Comparison of ENCODE assay signal across 19 cellular contexts in genomic region chr18:22179631-22180030, GRCh38. TPM values are rescaled to one million over a fixed set of nuclear protein-coding genes. Genes with fewer than 3 reads are reported as not detected.
DNase-seq lines count a peak whose midpoint lies in the region; ATAC-seq, FAIRE-seq and TF ChIP-seq lines count a peak whose summit lies in the region.
"Had no signal": no experiment of that assay in that cellular context is flagged by ENCODE, and none has a peak within 500 bp of the region (broad histone marks: within the 10 kb centered on the region; RNA-seq: fewer than 3 reads in every experiment).

No MANE protein-coding gene starts in this region.

- ATAC-seq in Right ventricle myocardium inferior (no peak), HG03571 (IDR thresholded peaks at IDR 0.05; ENCODE audit: unreplicated experiment) (no peak)
- ATAC-seq: A549, GM12878 had no signal

- H3K9me1 ChIP-seq in endothelial cell of umbilical vein (replicated peaks; ENCODE audit: control insufficient read depth, extremely low read depth, insufficient read depth, low read length): no peaks in the 10 kb centered on the region

- CTCF ChIA-PET in endothelial cell of umbilical vein (lab: Charles Lee) (interaction anchor here (0.6 to 2.4 kb wide), 3 partner anchors 9 to 383 kb away, joined by 3 to 9 read pairs (median 6); no protein-coding TSS in a partner anchor), RWPE1 (lab: Yijun Ruan, JAX) (no interaction called here)

- H3K27ac ChIP-seq in right atrium auricular region (peak overlapping the region; percentile 99 to 100), endothelial cell of umbilical vein (ENCODE audit: insufficient read depth, low read depth, low read length) (peak overlapping the region; percentile 26), osteoblast (ENCODE audit: low read depth, low read length) (peak overlapping the region; percentile 1), RWPE1 (no peak overlapping the region)
- H3K27ac ChIP-seq: A549; BLaER1 treated with 17β-estradiol and CSF1 and Interleukin-3, amounts not matched to agents 10 nM and 100 nM had no signal

- POLR2A ChIA-PET in endothelial cell of umbilical vein (lab: Charles Lee): no interaction called here
- POLR2A ChIA-PET in RWPE1 (lab: Yijun Ruan, JAX; ENCODE audit: low non-redundant PET): no interaction called here

- no peak for FAIRE-seq in endothelial cell of umbilical vein (lab: Jason Lieb, UNC)
- FAIRE-seq: A549, GM12878 had no signal

- H3K4me2 ChIP-seq in endothelial cell of umbilical vein (ENCODE audit: insufficient read depth, low read length) (peak overlapping the region; percentile 98), osteoblast (ENCODE audit: insufficient read depth, low read length) (no peak overlapping the region)
- H3K4me2 ChIP-seq: A549; BLaER1 treated with 17β-estradiol and CSF1 and Interleukin-3, amounts not matched to agents 10 nM and 100 nM had no signal

- H2AFZ ChIP-seq in endothelial cell of umbilical vein (ENCODE audit: low read depth, low read length) (no peak overlapping the region), osteoblast (ENCODE audit: low read length) (no peak overlapping the region)

- dilution Hi-C loops in endothelial cell of umbilical vein (cut with MboI; ENCODE audit: extremely low pct_ligation_motif_present, low sequenced_read_pairs): loop anchor here (10.0 to 25.0 kb wide), 2 partner anchors 258 to 385 kb away; no protein-coding TSS in a partner anchor

- peak overlapping the region; percentile 6 for H3K9ac ChIP-seq in endothelial cell of umbilical vein (replicated peaks; ENCODE audit: extremely low read depth, insufficient read depth, low read length)
- H3K9ac ChIP-seq: BLaER1 treated with 17β-estradiol and CSF1 and Interleukin-3, amounts not matched to agents 10 nM and 100 nM had no signal

- H3K36me3 ChIP-seq in right atrium auricular region: peaks cover 73% of the 10 kb centered on the region
- H3K36me3 ChIP-seq in endothelial cell of umbilical vein (ENCODE audit: control insufficient read depth in 2 of 2, extremely low read depth in 1 of 2, insufficient read depth in 2 of 2, low read length in 2 of 2): peaks cover 0 to 12% of the 10 kb centered on the region in 2 experiments
- H3K36me3 ChIP-seq in osteoblast (ENCODE audit: insufficient read depth, low read length): peaks cover 58% of the 10 kb centered on the region
- H3K36me3 ChIP-seq: HAP-1 had no signal

- no peaks in the 10 kb centered on the region for H3K9me3 ChIP-seq in right atrium auricular region
- H3K9me3 ChIP-seq in endothelial cell of umbilical vein (replicated peaks; ENCODE audit: control insufficient read depth, insufficient read depth, low read length): no peaks in the 10 kb centered on the region
- H3K9me3 ChIP-seq in osteoblast (ENCODE audit: low read depth, low read length): no peaks in the 10 kb centered on the region
- H3K9me3 ChIP-seq: A549, HAP-1, Peyer's patch had no signal

- no TSS peak for BruUV-seq in endothelial cell of umbilical vein (replicated peaks; lab: Mats Ljungman, UMichigan)

- peaks cover 0 to 42% of the 10 kb centered on the region in 2 donors for H3K4me1 ChIP-seq in right atrium auricular region
- peaks cover 69% of the 10 kb centered on the region for H3K4me1 ChIP-seq in endothelial cell of umbilical vein (ENCODE audit: control insufficient read depth, extremely low read depth, insufficient read depth, low read length)
- peaks cover 23% of the 10 kb centered on the region for H3K4me1 ChIP-seq in osteoblast (ENCODE audit: insufficient read depth, low read length)
- H3K4me1 ChIP-seq: A549 had no signal

- no peak for TF ChIP-seq CTCF in right atrium auricular region (IDR thresholded peaks at IDR 0.05)
- no peak for TF ChIP-seq CTCF in endothelial cell of umbilical vein (IDR thresholded peaks at IDR 0.05; ENCODE audit: extremely low read depth in 1 of 2, insufficient read depth in 1 of 2, low read depth in 1 of 2, low read length in 2 of 2)
- TF ChIP-seq CTCF in osteoblast (IDR thresholded peaks at IDR 0.05; ENCODE audit: extremely low read depth, low read depth, low read length): no peak
- TF ChIP-seq CTCF in RWPE1 (conservative IDR thresholded peaks at IDR 0.05; ENCODE audit: low read depth): no peak

- H4K20me1 ChIP-seq in endothelial cell of umbilical vein (replicated peaks; ENCODE audit: control insufficient read depth, extremely low read depth, insufficient read depth, low read length): no peaks in the 10 kb centered on the region
- H4K20me1 ChIP-seq in osteoblast (ENCODE audit: insufficient read depth, low read length): peaks cover 34% of the 10 kb centered on the region
- H4K20me1 ChIP-seq: BLaER1 treated with 17β-estradiol and CSF1 and Interleukin-3, amounts not matched to agents 10 nM and 100 nM had no signal

- peaks cover 90% of the 10 kb centered on the region for H3K79me2 ChIP-seq in endothelial cell of umbilical vein (ENCODE audit: control insufficient read depth, insufficient read depth, low read length)
- peaks cover 54% of the 10 kb centered on the region for H3K79me2 ChIP-seq in osteoblast (ENCODE audit: insufficient read depth, low read length)

- DNase-seq in right atrium auricular region (ENCODE audit: low spot score) (no peak), Right ventricle myocardium inferior (ENCODE audit: missing footprints) (no peak), endothelial cell of umbilical vein (ENCODE audit: low read depth, low spot score) (peak; percentile 53), osteoblast (ENCODE audit: insufficient read length, low spot score, missing footprints) (no peak), foreskin melanocyte (no peak), RWPE1 (ENCODE audit: low spot score) (no peak)
- DNase-seq: CD8-positive, alpha-beta memory T cell; GDM1; NCI-H1105; NCI-H1694; NCI-H2107; NCI-H2227 treated with DMSO at 0.1 percent for 48 hours; NCI-H524 treated with DMSO at 0.1 percent for 48 hours; Peyer's patch had no signal

- intact Hi-C loops in Right ventricle myocardium inferior (cut with DNase I): no loop called here
- intact Hi-C loops in endothelial cell of umbilical vein (cut with micrococcal nuclease): no loop called here

- H3K27me3 ChIP-seq in right atrium auricular region (no peaks in the 10 kb centered on the region), endothelial cell of umbilical vein (ENCODE audit: control insufficient read depth in 2 of 2, insufficient read depth in 2 of 2, low read length in 2 of 2) (no peaks in the 10 kb centered on the region), osteoblast (ENCODE audit: insufficient read depth, low read length) (peaks cover 6% of the 10 kb centered on the region)
- H3K27me3 ChIP-seq: BLaER1 treated with 17β-estradiol and CSF1 and Interleukin-3, amounts not matched to agents 10 nM and 100 nM; Peyer's patch had no signal

- H3K4me3 ChIP-seq in right atrium auricular region (peak overlapping the region in 1 of 2 donors; percentile 7), endothelial cell of umbilical vein (replicated peaks in 1 of 3; ENCODE audit: insufficient read depth in 1 of 3, low read depth in 1 of 3, low read length in 3 of 3) (no peak overlapping the region), osteoblast (ENCODE audit: insufficient read depth, low read length) (no peak overlapping the region)
- H3K4me3 ChIP-seq: A549; BLaER1 treated with 17β-estradiol and CSF1 and Interleukin-3, amounts not matched to agents 10 nM and 100 nM; GM12878; HAP-1 had no signal

- TF ChIP-seq POLR2A in endothelial cell of umbilical vein (IDR thresholded peaks at IDR 0.05; ENCODE audit: low read depth, low read length): no peak

TF ChIP-seq in endothelial cell of umbilical vein, 7 proteins besides CTCF, POLR2A, EP300 and RAD21:
- no peak for TF ChIP-seq EZH2 (IDR thresholded peaks at IDR 0.05; ENCODE audit: borderline replicate concordance, low read depth, low read length, severe bottlenecking)
- TF ChIP-seq MYC (IDR thresholded peaks at IDR 0.05; ENCODE audit: low read depth, low read length): no peak
- TF ChIP-seq JUN (IDR thresholded peaks at IDR 0.05; ENCODE audit: borderline replicate concordance, insufficient read depth, insufficient read length, low read depth): no peak
- TF ChIP-seq MAX (IDR thresholded peaks at IDR 0.05; ENCODE audit: insufficient read depth, insufficient read length): no peak
- TF ChIP-seq GATA2 (IDR thresholded peaks at IDR 0.05; ENCODE audit: insufficient read depth, insufficient read length, low read depth, low read length): no peak
- TF ChIP-seq FOS (IDR thresholded peaks at IDR 0.05; ENCODE audit: borderline replicate concordance, insufficient read depth, low read length): no peak
- TF ChIP-seq POLR2AphosphoS5 (IDR thresholded peaks at IDR 0.05; ENCODE audit: insufficient read depth, low read depth, low read length): no peak

RNA-seq across cellular contexts. Expression of gene GATA6, which starts 10.2 kb away (rescaled TPM):
- 10 to 100 TPM; 88.7 to 95.5 TPM for total RNA-seq in right atrium auricular region
- total RNA-seq in Right ventricle myocardium inferior: 56.3 TPM
- 14.6 and 14.9 TPM in 2 replicates for total RNA-seq in endothelial cell of umbilical vein
- 3.9 and 4.1 TPM in 2 replicates for polyA plus RNA-seq in endothelial cell of umbilical vein
- polyA plus RNA-seq in endothelial cell of umbilical vein (2011; cell fraction: cytosol; rRNA removed): 3.5 and 3.7 TPM in 2 replicates
- 7.1 and 10.1 TPM in 2 replicates for polyA plus RNA-seq in endothelial cell of umbilical vein (2011; cell fraction: nucleus; rRNA removed)
- 5.8 and 7.2 TPM in 2 replicates for polyA plus RNA-seq in endothelial cell of umbilical vein (2012)
- polyA minus RNA-seq in endothelial cell of umbilical vein: 2.7 and 3.8 TPM in 2 replicates
- 5.7 TPM for polyA minus RNA-seq in endothelial cell of umbilical vein (2011; cell fraction: cytosol; rRNA and poly(A)+ RNA removed)
- polyA minus RNA-seq in endothelial cell of umbilical vein (2011; cell fraction: nucleus; rRNA and poly(A)+ RNA removed): 13.0 and 24.8 TPM in 2 replicates
- 10.9 and 16.6 TPM in 2 replicates for total RNA-seq in osteoblast
